Comparison of ENCODE assay signal across 8 cellular contexts in genomic region chr7:140062118-140062527, GRCh38. TPM values are rescaled to one million over a fixed set of nuclear protein-coding genes. Genes with fewer than 3 reads are reported as not detected.
DNase-seq lines count a peak whose midpoint lies in the region; ATAC-seq, FAIRE-seq and TF ChIP-seq lines count a peak whose summit lies in the region.

No MANE protein-coding gene starts in this region.

- H3K4me1 ChIP-seq in left ventricle myocardium inferior (peaks cover 52% of the 10 kb centered on the region), skeletal muscle tissue (ENCODE audit: control insufficient read depth in 3 of 3, insufficient read depth in 3 of 3, low read length in 3 of 3) (peaks cover 17 to 31% (median 21%) of the 10 kb centered on the region in 3 donors)

- H3K9me3 ChIP-seq in left ventricle myocardium inferior (replicated peaks) (peaks cover 15% of the 10 kb centered on the region), skeletal muscle tissue (ENCODE audit: control insufficient read depth in 3 of 3, low read length in 3 of 3) (no peaks in the 10 kb centered on the region)

- ATAC-seq in HG02571 (IDR thresholded peaks at IDR 0.05; ENCODE audit: unreplicated experiment) = peak; percentile 32

- peak; percentile 42 for FAIRE-seq in GM12892 (lab: Jason Lieb, UNC)

- intact Hi-C loops in left ventricle myocardium inferior (cut with micrococcal nuclease) = no loop called here

- peak overlapping the region; percentile 74 to 83 (median 81) for H3K9ac ChIP-seq in skeletal muscle tissue (ENCODE audit: low read depth in 1 of 3, low read length in 3 of 3)

- H3K36me3 ChIP-seq in left ventricle myocardium inferior (peaks cover 9% of the 10 kb centered on the region), skeletal muscle tissue (ENCODE audit: control insufficient read depth in 3 of 3, insufficient read depth in 3 of 3, low read length in 3 of 3) (no peaks in the 10 kb centered on the region)

- H3K4me3 ChIP-seq in left ventricle myocardium inferior (peak overlapping the region; percentile 85), skeletal muscle tissue (ENCODE audit: low read length in 3 of 3) (peak overlapping the region; percentile 76 to 83 (median 81))

- no peak for TF ChIP-seq POLR2A in GM12892 (IDR thresholded peaks at IDR 0.05; ENCODE audit: low read depth, low read length)

- DNase-seq in GM12892 (ENCODE audit: insufficient read length) (peak; percentile 28), NCI-H69 (lab: John Stamatoyannopoulos, UW) (peak; percentile 68), activated gamma-delta T cell (lab: John Stamatoyannopoulos, UW) (peak; percentile 43), left ventricle myocardium inferior (peak; percentile 23), NCI-H226 (no peak), NCI-H1105 treated with DMSO at 0.1 percent for 48 hours (lab: John Stamatoyannopoulos, UW) (no peak)

- H3K27me3 ChIP-seq in left ventricle myocardium inferior (ENCODE audit: low read depth) = no peaks in the 10 kb centered on the region
- H3K27me3 ChIP-seq in skeletal muscle tissue (ENCODE audit: control insufficient read depth in 3 of 3, insufficient read depth in 3 of 3, low read length in 3 of 3) = no peaks in the 10 kb centered on the region

- no peak for TF ChIP-seq CTCF in left ventricle myocardium inferior (IDR thresholded peaks at IDR 0.05; ENCODE audit: borderline replicate concordance)

- H3K27ac ChIP-seq in left ventricle myocardium inferior (replicated peaks) = peak overlapping the region; percentile 94
- peak overlapping the region; percentile 66 for H3K27ac ChIP-seq in skeletal muscle tissue (ENCODE audit: low read depth, low read length)

RNA-seq across cellular contexts. Expression of gene PARP12, which starts 0.6 kb away (rescaled TPM):
- 12.1 TPM for polyA plus RNA-seq in GM12892 (2012; ENCODE audit: missing spikeins)
- total RNA-seq in left ventricle myocardium inferior (16.4 TPM), skeletal muscle tissue (14.1 TPM)

Comparison
In these comparisons a context has a peak if more than half of its experiments do, and no peak if none do; other contexts are left out.
1. DNase-seq: peak in GM12892 (single experiment), NCI-H69 (single experiment), activated gamma-delta T cell (single experiment) and left ventricle myocardium inferior (single experiment); none in NCI-H226 (single experiment) and NCI-H1105 treated with DMSO at 0.1 percent for 48 hours (single experiment).